Comparison of ENCODE assay signal across 15 cellular contexts in the genomic region with DNA sequence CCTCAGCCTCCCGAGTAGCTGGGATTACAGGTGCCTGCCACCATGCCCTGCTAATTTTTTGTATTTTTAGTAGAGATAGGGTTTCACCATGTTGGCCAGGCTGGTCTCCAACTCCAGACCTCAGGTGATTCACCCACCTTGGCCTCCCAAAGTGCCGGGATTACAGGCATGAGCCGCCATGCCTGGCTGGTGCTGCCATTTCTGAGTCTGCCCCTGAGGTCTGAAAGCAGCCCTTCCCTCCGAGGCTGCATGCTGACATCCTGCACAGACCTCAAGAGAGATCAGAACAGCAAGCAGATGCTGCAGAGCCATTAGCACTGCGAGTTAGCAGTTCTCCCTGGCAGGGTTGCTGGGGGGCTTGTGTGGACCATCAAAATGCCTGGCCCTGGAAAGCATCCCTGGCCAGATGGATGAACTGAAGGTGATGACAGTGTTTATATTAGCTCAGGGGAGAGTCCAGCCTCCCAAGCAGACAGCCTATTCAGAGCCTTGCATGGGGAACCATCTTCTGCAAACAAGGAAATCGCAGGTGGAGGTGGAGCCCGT.
DNase-seq lines count a peak whose midpoint lies in the region; ATAC-seq and TF ChIP-seq lines count a peak whose summit lies in the region.
"Had no signal": no experiment of that assay in that cellular context is flagged by ENCODE, and none has a peak within 500 bp of the region (broad histone marks: within the 10 kb centered on the region; RNA-seq: fewer than 3 reads in every experiment).

No MANE protein-coding gene starts in this region.

- H3K4me3 ChIP-seq in RWPE2 (ENCODE audit: severe bottlenecking): no peak overlapping the region
- H3K4me3 ChIP-seq: BLaER1 treated with 17β-estradiol and CSF1 and Interleukin-3, amounts not matched to agents 10 nM and 100 nM; HAP-1 had no signal

- H3K27ac ChIP-seq in RWPE2 (ENCODE audit: poor library complexity, severe bottlenecking): no peak overlapping the region
- H3K27ac ChIP-seq: BLaER1 treated with 17β-estradiol and CSF1 and Interleukin-3, amounts not matched to agents 10 nM and 100 nM had no signal

- no peaks in the 10 kb centered on the region for H3K4me1 ChIP-seq in RWPE2 (ENCODE audit: insufficient read depth, poor library complexity, severe bottlenecking)

- no peaks in the 10 kb centered on the region for H3K27me3 ChIP-seq in RWPE2 (ENCODE audit: insufficient read depth, poor library complexity, severe bottlenecking)
- H3K27me3 ChIP-seq: BLaER1 treated with 17β-estradiol and CSF1 and Interleukin-3, amounts not matched to agents 10 nM and 100 nM had no signal

- intact Hi-C loops in activated naive CD4-positive, alpha-beta T cell treated with anti-CD3 and anti-CD28 coated beads for 36 hours (cut with micrococcal nuclease): no loop called here

- H3K36me3 Mint-ChIP-seq in activated naive CD4-positive, alpha-beta T cell treated with anti-CD3 and anti-CD28 coated beads for 36 hours (ENCODE audit: low read depth): no peaks in the 10 kb centered on the region
- H3K36me3 Mint-ChIP-seq in activated naive CD4-positive, alpha-beta T cell treated with anti-CD3 and anti-CD28 coated beads, Interleukin-2, amount 50 U/mL, for 72 hours: no peaks in the 10 kb centered on the region
- H3K36me3 Mint-ChIP-seq: CD8-positive, alpha-beta T cell; IgD-negative memory B cell had no signal

- no peak for DNase-seq in activated naive CD4-positive, alpha-beta T cell treated with anti-CD3 and anti-CD28 coated beads for 36 hours
- DNase-seq in activated naive CD4-positive, alpha-beta T cell treated with anti-CD3 and anti-CD28 coated beads, Interleukin-2, amount 50 U/mL, for 72 hours (ENCODE audit: low spot score in 2 of 2): no peak
- DNase-seq in RWPE2 (ENCODE audit: low spot score) (peak; percentile 40), left kidney (ENCODE audit: low read depth, low spot score) (peak; percentile 29), MV-4-11 (lab: John Stamatoyannopoulos, UW) (no peak), NCI-H510A treated with DMSO at 0.1 percent for 48 hours (lab: John Stamatoyannopoulos, UW) (no peak)
- DNase-seq: Calu3; CD8-positive, alpha-beta T cell; DMS79 treated with DMSO at 0.1 percent for 48 hours; GF-D8 had no signal

- peak overlapping the region; percentile 61 for H3K27ac Mint-ChIP-seq in activated naive CD4-positive, alpha-beta T cell treated with anti-CD3 and anti-CD28 coated beads for 36 hours
- no peak overlapping the region for H3K27ac Mint-ChIP-seq in activated naive CD4-positive, alpha-beta T cell treated with anti-CD3 and anti-CD28 coated beads, Interleukin-2, amount 50 U/mL, for 72 hours
- H3K27ac Mint-ChIP-seq: B cell; CD8-positive, alpha-beta T cell; IgD-negative memory B cell had no signal

- CTCF ChIA-PET in activated naive CD4-positive, alpha-beta T cell treated with anti-CD3 and anti-CD28 coated beads for 36 hours (lab: Charles Lee): no interaction called here

- H3K9me3 ChIP-seq in RWPE2 (ENCODE audit: severe bottlenecking): no peaks in the 10 kb centered on the region
- H3K9me3 ChIP-seq: BLaER1 treated with 17β-estradiol and CSF1 and Interleukin-3, amounts not matched to agents 10 nM and 100 nM; HAP-1 had no signal

- no peak overlapping the region for H3K4me3 Mint-ChIP-seq in activated naive CD4-positive, alpha-beta T cell treated with anti-CD3 and anti-CD28 coated beads for 36 hours
- H3K4me3 Mint-ChIP-seq: B cell; CD8-positive, alpha-beta T cell; IgD-negative memory B cell had no signal

- ATAC-seq in activated naive CD4-positive, alpha-beta T cell treated with anti-CD3 and anti-CD28 coated beads, Interleukin-2, amount 50 U/mL, for 72 hours: no peak
- ATAC-seq in RWPE2 (ENCODE audit: low read depth): no peak
- no peak for ATAC-seq in HG03571 (IDR thresholded peaks at IDR 0.05; ENCODE audit: unreplicated experiment)
- ATAC-seq: CD8-positive, alpha-beta T cell had no signal

- peaks cover 2% of the 10 kb centered on the region for H3K27me3 Mint-ChIP-seq in activated naive CD4-positive, alpha-beta T cell treated with anti-CD3 and anti-CD28 coated beads for 36 hours (ENCODE audit: low read depth)

- TF ChIP-seq CTCF in RWPE2 (IDR thresholded peaks at IDR 0.05; ENCODE audit: poor library complexity, severe bottlenecking): no peak

- no peaks in the 10 kb centered on the region for H3K4me1 Mint-ChIP-seq in activated naive CD4-positive, alpha-beta T cell treated with anti-CD3 and anti-CD28 coated beads for 36 hours (ENCODE audit: low read depth)
- H3K4me1 Mint-ChIP-seq: B cell, IgD-negative memory B cell had no signal

- no peaks in the 10 kb centered on the region for H3K9me3 Mint-ChIP-seq in activated naive CD4-positive, alpha-beta T cell treated with anti-CD3 and anti-CD28 coated beads for 36 hours
- H3K9me3 Mint-ChIP-seq in activated naive CD4-positive, alpha-beta T cell treated with anti-CD3 and anti-CD28 coated beads, Interleukin-2, amount 50 U/mL, for 72 hours: no peaks in the 10 kb centered on the region
- H3K9me3 Mint-ChIP-seq: CD8-positive, alpha-beta T cell; IgD-negative memory B cell had no signal

- no peaks in the 10 kb centered on the region for H3K36me3 ChIP-seq in RWPE2 (ENCODE audit: low read depth)
- H3K36me3 ChIP-seq: BLaER1 treated with 17β-estradiol and CSF1 and Interleukin-3, amounts not matched to agents 10 nM and 100 nM; HAP-1 had no signal

Comparison
In these comparisons a context has a peak if more than half of its experiments do, and no peak if none do; other contexts are left out.
1. DNase-seq: peak in RWPE2 (single experiment) and left kidney (single experiment); none in activated naive CD4-positive, alpha-beta T cell treated with anti-CD3 and anti-CD28 coated beads for 36 hours (single experiment), activated naive CD4-positive, alpha-beta T cell treated with anti-CD3 and anti-CD28 coated beads, Interleukin-2, amount 50 U/mL, for 72 hours (0 of 2), MV-4-11 (single experiment) and NCI-H510A treated with DMSO at 0.1 percent for 48 hours (single experiment).